Comparison of ENCODE assay signal across 28 cellular contexts in the genomic region with DNA sequence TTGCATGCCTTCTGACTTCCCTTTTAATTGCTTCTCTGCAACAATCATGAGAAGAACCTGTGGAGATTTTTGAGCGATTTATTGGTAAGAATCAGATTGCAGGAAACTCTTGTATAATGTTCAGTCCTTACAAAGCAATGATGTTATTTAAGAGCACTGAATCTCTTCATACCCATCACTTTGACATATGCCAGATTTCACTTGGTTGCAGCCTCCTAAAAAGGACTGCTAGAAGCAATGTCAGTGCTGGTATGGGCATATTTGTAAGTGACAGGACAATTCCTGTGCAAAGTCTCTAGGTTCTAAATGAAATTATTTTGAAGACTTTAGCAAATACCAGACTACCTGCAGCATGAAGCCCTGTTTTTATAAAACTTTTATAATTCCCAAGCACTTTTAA.
"Had no signal": no experiment of that assay in that cellular context is flagged by ENCODE, and none has a peak within 500 bp of the region (broad histone marks: within the 10 kb centered on the region; RNA-seq: fewer than 3 reads in every experiment).

No MANE protein-coding gene starts in this region.

- DNase-seq: stimulated activated CD4-positive, alpha-beta T cell treated with anti-CD3 and anti-CD28 coated beads, Interleukin-2, amount 100 ng/mL, for 48 hours; stimulated activated CD4-positive, alpha-beta T cell treated with anti-CD3 and anti-CD28 coated beads, Interleukin-4, amount 100 ng/mL, for 1 hour; stimulated activated CD4-positive, alpha-beta T cell treated with anti-CD3 and anti-CD28 coated beads, Interleukin-4, amount 100 ng/mL, for 24 hours; stimulated activated CD4-positive, alpha-beta T cell treated with anti-CD3 and anti-CD28 coated beads, Interleukin-4, amount 100 ng/mL, for 4 hours; stimulated activated CD8-positive, alpha-beta memory T cell treated with anti-CD3 and anti-CD28 coated beads, Interleukin-4, amount 100 ng/mL, for 48 hours; stimulated activated naive B cell treated with anti-CD40 and anti-IgM and Interleukin-4, amounts not matched to agents 10 μg/mL and 1 μg/mL and 100 μg/mL, for 72 hours; stimulated activated naive CD4-positive, alpha-beta T cell; stimulated activated naive CD4-positive, alpha-beta T cell treated with Interleukin-2 at 50 U/mL for 16 hours; stimulated activated naive CD8-positive, alpha-beta T cell treated with anti-CD3 and anti-CD28 coated beads, Interleukin-15, amount 100 ng/mL, for 72 hours; stimulated activated naive CD8-positive, alpha-beta T cell treated with anti-CD3 and anti-CD28 coated beads, Interleukin-15, Interleukin-2, amounts not matched to agents 100 U/mL and 50 U/mL, for 24 hours; stomach; substantia nigra; testis; thyroid gland; tibial artery; transverse colon; trophoblast cell; upper lobe of left lung; upper lobe of right lung; uterus had no signal

- H3K27me3 Mint-ChIP-seq: stimulated activated memory B cell treated with anti-CD40 and anti-IgM and Interleukin-4, amounts not matched to agents 10 μg/mL and 1 μg/mL and 100 μg/mL, for 72 hours; stimulated activated naive B cell treated with anti-CD40 and anti-IgM and Interleukin-4, amounts not matched to agents 10 μg/mL and 1 μg/mL and 100 μg/mL, for 72 hours; stimulated activated naive CD8-positive, alpha-beta T cell treated with anti-CD3 and anti-CD28 coated beads, Interleukin-15, amount 100 ng/mL, for 72 hours; stimulated activated naive CD8-positive, alpha-beta T cell treated with anti-CD3 and anti-CD28 coated beads, Interleukin-15, Interleukin-2, amounts not matched to agents 100 ng/mL and 50 ng/mL, for 24 hours had no signal

- H3K9me3 ChIP-seq: stomach, suprapubic skin, testis, thoracic aorta, thyroid gland, tibial artery, tibial nerve, transverse colon, upper lobe of left lung, upper lobe of right lung, uterus, vagina had no signal

- H3K27ac Mint-ChIP-seq: stimulated activated effector memory CD8-positive, alpha-beta T cell treated with anti-CD3 and anti-CD28 coated beads, Interleukin-12 subunit alpha, Interleukin-12 subunit beta, amount 100 ng/mL, for 72 hours; stimulated activated memory B cell treated with anti-CD40 and anti-IgM and Interleukin-4, amounts not matched to agents 10 μg/mL and 1 μg/mL and 100 μg/mL, for 72 hours; stimulated activated naive B cell treated with anti-CD40 and anti-IgM and Interleukin-4, amounts not matched to agents 10 μg/mL and 1 μg/mL and 100 μg/mL, for 72 hours; stimulated activated naive CD8-positive, alpha-beta T cell treated with anti-CD3 and anti-CD28 coated beads, Interleukin-15, amount 100 ng/mL, for 72 hours; stimulated activated naive CD8-positive, alpha-beta T cell treated with anti-CD3 and anti-CD28 coated beads, Interleukin-15, Interleukin-2, amounts not matched to agents 100 ng/mL and 50 ng/mL, for 24 hours; type B pancreatic cell had no signal

- H3K4me1 ChIP-seq: stomach, suprapubic skin, testis, thyroid gland, tibial artery, tibial nerve, transverse colon, upper lobe of left lung, upper lobe of right lung, uterus, vagina had no signal

- H3K4me3 Mint-ChIP-seq: stimulated activated effector memory CD8-positive, alpha-beta T cell treated with anti-CD3 and anti-CD28 coated beads, Interleukin-12 subunit alpha, Interleukin-12 subunit beta, amount 100 ng/mL, for 72 hours; stimulated activated memory B cell treated with anti-CD40 and anti-IgM and Interleukin-4, amounts not matched to agents 10 μg/mL and 1 μg/mL and 100 μg/mL, for 72 hours; stimulated activated naive B cell treated with anti-CD40 and anti-IgM and Interleukin-4, amounts not matched to agents 10 μg/mL and 1 μg/mL and 100 μg/mL, for 72 hours; stimulated activated naive CD8-positive, alpha-beta T cell treated with anti-CD3 and anti-CD28 coated beads, Interleukin-15, amount 100 ng/mL, for 72 hours; stimulated activated naive CD8-positive, alpha-beta T cell treated with anti-CD3 and anti-CD28 coated beads, Interleukin-15, Interleukin-2, amounts not matched to agents 100 ng/mL and 50 ng/mL, for 24 hours; type B pancreatic cell had no signal

- H3K27ac ChIP-seq: stomach, suprapubic skin, testis, thoracic aorta, thyroid gland, tibial artery, tibial nerve, transverse colon, upper lobe of left lung, upper lobe of right lung, uterus, vagina had no signal

- H3K9me3 Mint-ChIP-seq: type B pancreatic cell had no signal

- H3K4me3 ChIP-seq: stomach, suprapubic skin, testis, thoracic aorta, thyroid gland, tibial artery, tibial nerve, transverse colon, upper lobe of left lung, upper lobe of right lung, uterus, vagina had no signal

- H3K27me3 ChIP-seq: stomach, suprapubic skin, testis, thyroid gland, tibial artery, tibial nerve, transverse colon, upper lobe of left lung, upper lobe of right lung, uterus, vagina had no signal

- H3K36me3 Mint-ChIP-seq: stimulated activated effector memory CD8-positive, alpha-beta T cell treated with anti-CD3 and anti-CD28 coated beads, Interleukin-12 subunit alpha, Interleukin-12 subunit beta, amount 100 ng/mL, for 72 hours; stimulated activated memory B cell treated with anti-CD40 and anti-IgM and Interleukin-4, amounts not matched to agents 10 μg/mL and 1 μg/mL and 100 μg/mL, for 72 hours; stimulated activated naive B cell treated with anti-CD40 and anti-IgM and Interleukin-4, amounts not matched to agents 10 μg/mL and 1 μg/mL and 100 μg/mL, for 72 hours; type B pancreatic cell had no signal

- H3K4me1 Mint-ChIP-seq: stimulated activated effector memory CD8-positive, alpha-beta T cell treated with anti-CD3 and anti-CD28 coated beads, Interleukin-12 subunit alpha, Interleukin-12 subunit beta, amount 100 ng/mL, for 72 hours; stimulated activated memory B cell treated with anti-CD40 and anti-IgM and Interleukin-4, amounts not matched to agents 10 μg/mL and 1 μg/mL and 100 μg/mL, for 72 hours; stimulated activated naive B cell treated with anti-CD40 and anti-IgM and Interleukin-4, amounts not matched to agents 10 μg/mL and 1 μg/mL and 100 μg/mL, for 72 hours; stimulated activated naive CD8-positive, alpha-beta T cell treated with anti-CD3 and anti-CD28 coated beads, Interleukin-15, amount 100 ng/mL, for 72 hours had no signal

- H3K36me3 ChIP-seq: stomach, suprapubic skin, thoracic aorta, thyroid gland, tibial artery, tibial nerve, transverse colon, upper lobe of left lung, upper lobe of right lung, uterus, vagina had no signal

- ATAC-seq: stimulated activated effector memory CD8-positive, alpha-beta T cell treated with anti-CD3 and anti-CD28 coated beads, Interleukin-12 subunit alpha, Interleukin-12 subunit beta, amount 100 ng/mL, for 72 hours; stimulated activated memory B cell treated with anti-CD40 and anti-IgM and Interleukin-4, amounts not matched to agents 10 μg/mL and 1 μg/mL and 100 μg/mL, for 72 hours; stimulated activated naive B cell treated with anti-CD40 and anti-IgM and Interleukin-4, amounts not matched to agents 10 μg/mL and 1 μg/mL and 100 μg/mL, for 72 hours; stimulated activated naive CD8-positive, alpha-beta T cell treated with anti-CD3 and anti-CD28 coated beads, Interleukin-15, amount 100 ng/mL, for 72 hours; stimulated activated naive CD8-positive, alpha-beta T cell treated with anti-CD3 and anti-CD28 coated beads, Interleukin-15, Interleukin-2, amounts not matched to agents 100 U/mL and 50 U/mL, for 24 hours; upper lobe of right lung had no signal
